ENCODE assay signal across 1 cellular context in the genomic region with DNA sequence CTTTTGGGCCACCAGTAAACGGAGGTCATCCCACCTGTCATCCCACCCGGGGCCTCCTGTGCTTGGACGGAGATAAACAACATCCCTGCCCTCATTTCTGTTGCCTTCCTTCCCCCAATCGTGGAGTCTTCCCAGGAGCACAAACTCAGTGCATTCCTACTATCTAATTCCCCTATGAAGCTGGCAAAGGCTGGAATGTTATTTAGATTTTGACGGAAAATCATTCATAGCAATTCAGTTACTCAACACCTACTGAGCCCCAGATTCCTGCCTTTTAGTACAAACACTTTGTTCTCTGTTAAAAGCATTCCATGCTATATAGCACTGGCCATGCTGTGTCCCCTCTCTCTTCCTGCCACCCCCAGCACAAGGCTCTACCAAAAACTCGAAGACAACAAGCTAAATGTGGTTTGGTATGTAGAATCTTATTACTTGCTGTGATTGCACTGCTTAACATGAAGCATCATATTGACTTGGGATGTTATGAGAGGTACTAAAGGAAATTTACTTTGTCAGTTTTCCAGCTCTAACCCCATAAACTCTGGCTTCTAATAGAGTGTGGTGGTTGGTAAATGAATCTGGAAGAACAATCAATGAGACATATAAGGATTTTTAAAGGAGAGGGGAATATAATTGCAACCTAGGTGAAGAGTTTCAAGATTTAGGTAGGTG.
TF ChIP-seq lines count a peak whose summit lies in the region.

No MANE protein-coding gene starts in this region.

TF ChIP-seq in WTC11, 78 proteins besides CTCF, POLR2A, EP300 and RAD21 (continued from another document):
- no peak for TF ChIP-seq USF2 (CRISPR knock-in tag; IDR thresholded peaks at IDR 0.05)
- TF ChIP-seq MYBL2 (CRISPR knock-in tag; IDR thresholded peaks at IDR 0.05): no peak
- no peak for TF ChIP-seq ATF3 (CRISPR knock-in tag; conservative IDR thresholded peaks at IDR 0.05)
- no peak for TF ChIP-seq HMGXB4 (CRISPR knock-in tag; IDR thresholded peaks at IDR 0.05)
- TF ChIP-seq IRF2 (CRISPR knock-in tag; IDR thresholded peaks at IDR 0.05; ENCODE audit: borderline replicate concordance, low read depth): no peak
- TF ChIP-seq, protein P1, sequence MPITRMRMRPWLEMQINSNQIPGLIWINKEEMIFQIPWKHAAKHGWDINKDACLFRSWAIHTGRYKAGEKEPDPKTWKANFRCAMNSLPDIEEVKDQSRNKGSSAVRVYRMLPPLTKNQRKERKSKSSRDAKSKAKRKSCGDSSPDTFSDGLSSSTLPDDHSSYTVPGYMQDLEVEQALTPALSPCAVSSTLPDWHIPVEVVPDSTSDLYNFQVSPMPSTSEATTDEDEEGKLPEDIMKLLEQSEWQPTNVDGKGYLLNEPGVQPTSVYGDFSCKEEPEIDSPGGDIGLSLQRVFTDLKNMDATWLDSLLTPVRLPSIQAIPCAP (CRISPR knock-in tag; IDR thresholded peaks at IDR 0.05): no peak
